9 cellular contexts compared by ENCODE assay signal in the genomic region with DNA sequence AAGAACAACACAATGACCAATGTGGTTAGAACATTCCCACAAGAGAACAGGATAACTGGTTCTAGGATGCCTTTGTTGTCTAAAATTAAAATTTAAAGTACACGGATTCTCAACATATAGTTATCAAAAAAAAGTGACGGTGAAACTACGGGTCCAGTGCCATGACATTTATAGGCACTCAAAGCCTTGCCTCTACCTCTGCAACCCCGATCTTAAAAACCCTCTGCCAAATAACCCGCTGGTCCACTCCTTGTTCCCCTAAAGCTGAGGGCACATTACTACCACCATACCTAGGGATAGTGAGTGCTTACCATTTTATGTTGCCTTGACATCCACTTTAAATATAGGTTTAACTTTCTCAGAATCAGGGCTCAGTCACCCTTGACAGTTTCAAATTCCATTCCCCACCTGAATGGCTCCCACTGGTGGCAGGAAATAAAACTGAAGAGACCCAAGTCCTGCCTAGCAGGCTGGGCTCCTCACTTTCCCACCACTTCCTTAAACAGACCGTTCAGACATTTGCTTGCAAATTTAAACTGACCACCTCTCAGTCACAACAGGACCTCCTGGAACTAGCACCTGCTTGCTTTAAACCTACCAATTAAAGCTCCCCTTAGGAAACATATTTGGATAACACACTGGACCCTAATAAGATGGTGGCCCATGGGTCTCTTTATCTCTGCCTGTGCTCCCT.
A peak's percentile ranks its signal among the peaks of the same experiment; 100 is the strongest.
DNase-seq lines count a peak whose midpoint lies in the region; ATAC-seq and TF ChIP-seq lines count a peak whose summit lies in the region.
"Had no signal": no experiment of that assay in that cellular context is flagged by ENCODE, and none has a peak within 500 bp of the region (broad histone marks: within the 10 kb centered on the region; RNA-seq: fewer than 3 reads in every experiment).

No MANE protein-coding gene starts in this region.

- TF ChIP-seq CTCF in epithelial cell of proximal tubule (conservative IDR thresholded peaks at IDR 0.05; ENCODE audit: low read depth, low read length) (peak; percentile 93), natural killer cell (IDR thresholded peaks at IDR 0.05) (peak; percentile 55), omental fat pad (IDR thresholded peaks at IDR 0.05) (peak in 1 of 3 donors; percentile 49)

- DNase-seq in COLO829 (ENCODE audit: low spot score) (peak; percentile 8), epithelial cell of proximal tubule (ENCODE audit: low read depth) (no peak), natural killer cell (no peak), omental fat pad (ENCODE audit: low spot score) (no peak), AG08396 (ENCODE audit: low spot score) (no peak)

- H3K36me3 Mint-ChIP-seq in T-helper 1 cell treated with Interleukin-12 subunit alpha and Interleukin-12 subunit beta and Interleukin-4 antibody, amounts not matched to agents 30 μg/mL and 1 μg/mL, for 36 hours (ENCODE audit: low read depth) = peaks cover 4% of the 10 kb centered on the region
- H3K36me3 Mint-ChIP-seq in natural killer cell = no peaks in the 10 kb centered on the region

- peaks cover 5% of the 10 kb centered on the region for H3K9me3 Mint-ChIP-seq in T-helper 1 cell treated with Interleukin-12 subunit alpha and Interleukin-12 subunit beta and Interleukin-4 antibody, amounts not matched to agents 30 μg/mL and 1 μg/mL, for 36 hours
- no peaks in the 10 kb centered on the region for H3K9me3 Mint-ChIP-seq in natural killer cell

- H3K27me3 Mint-ChIP-seq in T-helper 1 cell treated with Interleukin-12 subunit alpha and Interleukin-12 subunit beta and Interleukin-4 antibody, amounts not matched to agents 30 μg/mL and 1 μg/mL, for 36 hours (ENCODE audit: low read depth) = no peaks in the 10 kb centered on the region
- no peaks in the 10 kb centered on the region for H3K27me3 Mint-ChIP-seq in natural killer cell (ENCODE audit: low read depth in 2 of 2)
- H3K27me3 Mint-ChIP-seq: T-cell had no signal

- H3K27ac Mint-ChIP-seq in T-helper 1 cell treated with Interleukin-12 subunit alpha and Interleukin-12 subunit beta and Interleukin-4 antibody, amounts not matched to agents 30 μg/mL and 1 μg/mL, for 36 hours = peak overlapping the region; percentile 23
- no peak overlapping the region for H3K27ac Mint-ChIP-seq in natural killer cell
- H3K27ac Mint-ChIP-seq: T-cell had no signal

- no peak overlapping the region for H3K4me3 ChIP-seq in epithelial cell of proximal tubule (ENCODE audit: low read depth, low read length)

- ATAC-seq in GM18907 (IDR thresholded peaks at IDR 0.05; ENCODE audit: unreplicated experiment) (peak; percentile 38), HG03432 (IDR thresholded peaks at IDR 0.05; ENCODE audit: unreplicated experiment) (peak; percentile 31), natural killer cell (peak; percentile 44 to 58 (median 53)), omental fat pad (ENCODE audit: low FRiP score) (no peak)
- ATAC-seq: T-cell had no signal

- intact Hi-C loops in natural killer cell (cut with micrococcal nuclease) = no loop called here

- peaks cover 37% of the 10 kb centered on the region for H3K4me1 Mint-ChIP-seq in T-helper 1 cell treated with Interleukin-12 subunit alpha and Interleukin-12 subunit beta and Interleukin-4 antibody, amounts not matched to agents 30 μg/mL and 1 μg/mL, for 36 hours (ENCODE audit: low read depth)
- H3K4me1 Mint-ChIP-seq in natural killer cell = peaks cover 24 to 41% of the 10 kb centered on the region in 2 donors

- no peak overlapping the region for H3K4me3 Mint-ChIP-seq in T-helper 1 cell treated with Interleukin-12 subunit alpha and Interleukin-12 subunit beta and Interleukin-4 antibody, amounts not matched to agents 30 μg/mL and 1 μg/mL, for 36 hours
- no peak overlapping the region for H3K4me3 Mint-ChIP-seq in natural killer cell
